ENCODE assay signal across 1 cellular context in genomic region chr14:24317141-24317927, GRCh38.
TF ChIP-seq lines count a peak whose summit lies in the region.

No MANE protein-coding gene starts in this region.

TF ChIP-seq in HepG2, 621 proteins besides CTCF, POLR2A, EP300 and RAD21 (continues in another document):
- TF ChIP-seq SRF (IDR thresholded peaks at IDR 0.05; ENCODE audit: low read depth, low read length), result no peak
- no peak for TF ChIP-seq ZFP91 (CRISPR knock-in tag; IDR thresholded peaks at IDR 0.05; ENCODE audit: borderline replicate concordance)
- no peak for TF ChIP-seq ZNF296 (CRISPR knock-in tag; conservative IDR thresholded peaks at IDR 0.05)
- no peak for TF ChIP-seq ZFP36 (IDR thresholded peaks at IDR 0.05; ENCODE audit: borderline replicate concordance, low read depth, low read length, partially characterized antibody)
- TF ChIP-seq ZNF30 (CRISPR knock-in tag; IDR thresholded peaks at IDR 0.05), result no peak
- no peak for TF ChIP-seq ZNF768 (CRISPR knock-in tag; IDR thresholded peaks at IDR 0.05)
- TF ChIP-seq SIX1 (CRISPR knock-in tag; IDR thresholded peaks at IDR 0.05; ENCODE audit: borderline replicate concordance), result no peak
- no peak for TF ChIP-seq HDAC6 (IDR thresholded peaks at IDR 0.05; ENCODE audit: low read depth, low read length)
- no peak for TF ChIP-seq ZNF776 (CRISPR knock-in tag; IDR thresholded peaks at IDR 0.05)
- no peak for TF ChIP-seq ZNF121 (CRISPR knock-in tag; IDR thresholded peaks at IDR 0.05)
- TF ChIP-seq CREB1 (IDR thresholded peaks at IDR 0.05), result 0 out of 2 replicates have a peak, but pooled peaks have one; percentile 35
- no peak for TF ChIP-seq CREB1 (CRISPR knock-in tag; IDR thresholded peaks at IDR 0.05)
- 0 out of 2 replicates have a peak, but pooled peaks have one; percentile 9 for TF ChIP-seq ZNF703 (CRISPR knock-in tag; IDR thresholded peaks at IDR 0.05; ENCODE audit: borderline replicate concordance)
- TF ChIP-seq KLF11 (CRISPR knock-in tag; IDR thresholded peaks at IDR 0.05), result no peak
- TF ChIP-seq JARID2 (CRISPR knock-in tag; IDR thresholded peaks at IDR 0.05; ENCODE audit: insufficient replicate concordance), result no peak
- TF ChIP-seq HINFP (CRISPR knock-in tag; IDR thresholded peaks at IDR 0.05; ENCODE audit: low read depth), result no peak
- no peak for TF ChIP-seq BATF2 (CRISPR knock-in tag; IDR thresholded peaks at IDR 0.05)
- TF ChIP-seq HOXA7 (CRISPR knock-in tag; IDR thresholded peaks at IDR 0.05), result no peak
- TF ChIP-seq IRF2 (CRISPR knock-in tag; IDR thresholded peaks at IDR 0.05), result no peak
- TF ChIP-seq ZNF598 (CRISPR knock-in tag; IDR thresholded peaks at IDR 0.05; ENCODE audit: borderline replicate concordance), result no peak
- no peak for TF ChIP-seq ZBTB10 (CRISPR knock-in tag; IDR thresholded peaks at IDR 0.05; ENCODE audit: borderline replicate concordance)
- TF ChIP-seq ATF7-NPFF (CRISPR knock-in tag; IDR thresholded peaks at IDR 0.05; ENCODE audit: low read depth), result no peak
- no peak for TF ChIP-seq ZNF563 (CRISPR knock-in tag; IDR thresholded peaks at IDR 0.05)
- no peak for TF ChIP-seq ZNF597 (CRISPR knock-in tag; IDR thresholded peaks at IDR 0.05)
- no peak for TF ChIP-seq ZNF710 (CRISPR knock-in tag; IDR thresholded peaks at IDR 0.05; ENCODE audit: borderline replicate concordance)
- no peak for TF ChIP-seq ZBTB4 (CRISPR knock-in tag; IDR thresholded peaks at IDR 0.05; ENCODE audit: borderline replicate concordance)
- TF ChIP-seq ZNF263 (CRISPR knock-in tag; IDR thresholded peaks at IDR 0.05), result no peak
- TF ChIP-seq BRF2 (CRISPR knock-in tag; IDR thresholded peaks at IDR 0.05), result no peak
- TF ChIP-seq PREB (CRISPR knock-in tag; IDR thresholded peaks at IDR 0.05), result no peak
- TF ChIP-seq PBX2 (CRISPR knock-in tag; IDR thresholded peaks at IDR 0.05), result no peak
- no peak for TF ChIP-seq ASH2L (IDR thresholded peaks at IDR 0.05; ENCODE audit: insufficient read length, low read depth, low read length)
- 0 out of 2 replicates have a peak, but pooled peaks have one; percentile 28 for TF ChIP-seq MIER2 (CRISPR knock-in tag; IDR thresholded peaks at IDR 0.05)
- TF ChIP-seq ZBTB2 (CRISPR knock-in tag; IDR thresholded peaks at IDR 0.05; ENCODE audit: low read depth), result no peak
- TF ChIP-seq ZKSCAN1 (IDR thresholded peaks at IDR 0.05; ENCODE audit: low read length), result no peak
- no peak for TF ChIP-seq ZNF556 (CRISPR knock-in tag; IDR thresholded peaks at IDR 0.05; ENCODE audit: borderline replicate concordance)
- TF ChIP-seq ATF5 (CRISPR knock-in tag; IDR thresholded peaks at IDR 0.05; ENCODE audit: low read depth), result no peak
- no peak for TF ChIP-seq KAT7 (CRISPR knock-in tag; IDR thresholded peaks at IDR 0.05; ENCODE audit: borderline replicate concordance)
- no peak for TF ChIP-seq NR3C1 (CRISPR knock-in tag; IDR thresholded peaks at IDR 0.05)
- no peak for TF ChIP-seq ZNF720 (CRISPR knock-in tag; IDR thresholded peaks at IDR 0.05)
- TF ChIP-seq ZSCAN22 (CRISPR knock-in tag; IDR thresholded peaks at IDR 0.05), result no peak
